In genomic region chr3:185976977-185977678, GRCh38 we compare ENCODE assay signal across 8 cellular contexts.
DNase-seq lines count a peak whose midpoint lies in the region; ATAC-seq and TF ChIP-seq lines count a peak whose summit lies in the region.

No MANE protein-coding gene starts in this region.

- CTCF ChIA-PET in AG04449 (lab: Yijun Ruan, JAX): interaction anchor here (0.6 to 8.5 kb wide), 42 partner anchors 9 to 640 kb away, joined by 3 to 211 read pairs (median 4); no protein-coding TSS in a partner anchor

- H3K4me3 ChIP-seq in AG04449 (ENCODE audit: low read depth, low read length): no peak overlapping the region

- peak; percentile 96 for TF ChIP-seq CTCF in AG04449 (IDR thresholded peaks at IDR 0.05; ENCODE audit: insufficient read depth, low read length, missing control alignments)

- no peak for DNase-seq in AG04449 (ENCODE audit: low read depth, low spot score)
- DNase-seq in NCI-H446 treated with DMSO at 0.1 percent for 48 hours (lab: John Stamatoyannopoulos, UW): peak; percentile 42
- peak; percentile 85 to 88 for DNase-seq in activated CD4-positive, alpha-beta T cell treated with anti-CD3 and anti-CD28 coated beads for 24 hours (ENCODE audit: low read depth in 2 of 2)
- DNase-seq in caudate nucleus (lab: John Stamatoyannopoulos, UW): peak in 57 of 61 donors; percentile 8 to 82 (median 46)
- DNase-seq in kidney tubule cell (ENCODE audit: low spot score): peak; percentile 66
- peak; percentile 90 for DNase-seq in stimulated activated CD4-positive, alpha-beta T cell treated with anti-CD3 and anti-CD28 coated beads, Interleukin-4, amount 100 ng/mL, for 1 hour

- ATAC-seq in GM18858 (IDR thresholded peaks at IDR 0.05; ENCODE audit: unreplicated experiment): peak; percentile 76
- ATAC-seq in HG03135 (IDR thresholded peaks at IDR 0.05; ENCODE audit: unreplicated experiment): peak; percentile 78

- POLR2A ChIA-PET in AG04449 (lab: Yijun Ruan, JAX): no interaction called here

- H3K27ac ChIP-seq in caudate nucleus (ENCODE audit: low read depth, low read length): no peak overlapping the region
